23 cellular contexts compared by ENCODE assay signal in the genomic region with DNA sequence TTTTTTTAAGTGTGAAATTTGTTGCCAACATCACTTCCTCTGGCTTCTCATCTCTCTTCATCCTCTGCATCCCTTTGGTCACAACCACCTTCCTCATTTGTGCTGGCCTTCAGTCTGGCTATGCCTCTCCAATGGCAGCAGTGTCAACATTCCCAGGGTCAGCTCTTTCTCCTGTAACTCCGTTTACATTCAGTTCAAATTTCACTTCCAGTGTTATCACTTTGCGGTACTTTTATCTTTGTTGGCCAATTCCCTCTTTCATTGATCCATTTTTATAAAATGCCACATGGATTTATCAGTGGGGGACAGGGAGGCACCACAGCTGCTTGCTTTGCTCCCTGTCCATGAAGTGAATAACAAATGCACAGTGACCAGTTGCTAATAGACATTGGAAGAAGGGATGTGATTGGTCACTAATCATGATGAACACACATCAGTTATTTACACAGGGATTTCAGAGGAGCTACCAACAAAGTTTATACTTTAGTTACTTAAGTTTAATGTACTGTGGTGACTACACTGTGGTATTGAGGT.
A peak's percentile ranks its signal among the peaks of the same experiment; 100 is the strongest.
DNase-seq lines count a peak whose midpoint lies in the region; ATAC-seq and TF ChIP-seq lines count a peak whose summit lies in the region.
"Had no signal": no experiment of that assay in that cellular context is flagged by ENCODE, and none has a peak within 500 bp of the region (broad histone marks: within the 10 kb centered on the region; RNA-seq: fewer than 3 reads in every experiment).

No MANE protein-coding gene starts in this region.

- peak overlapping the region; percentile 67 for H3K4me2 ChIP-seq in IMR-90 (ENCODE audit: low read depth, low read length)
- H3K4me2 ChIP-seq in mesenchymal stem cell (ENCODE audit: low read length, poor library complexity, severe bottlenecking), result no peak overlapping the region

- H2BK15ac ChIP-seq in IMR-90 (ENCODE audit: low read depth, low read length), result no peak overlapping the region
- H2BK15ac ChIP-seq in mesenchymal stem cell (ENCODE audit: low read depth, poor library complexity, severe bottlenecking), result no peak overlapping the region

- peak in 1 of 2 experiments; percentile 32 for DNase-seq in Caco-2
- peak; percentile 82 for DNase-seq in IMR-90
- DNase-seq in astrocyte of the hippocampus (ENCODE audit: low read depth, low spot score), result peak; percentile 32
- DNase-seq in mesenchymal stem cell, result peak; percentile 52
- DNase-seq in activated naive CD4-positive, alpha-beta T cell treated with anti-CD3 and anti-CD28 coated beads for 36 hours, result no peak
- no peak for DNase-seq in AML-193 (lab: John Stamatoyannopoulos, UW)
- DNase-seq in esophagus muscularis mucosa (ENCODE audit: extremely low spot score), result no peak
- DNase-seq: ACHN; effector memory CD4-positive, alpha-beta T cell; GF-D8; glutamatergic neuron; naive B cell; NCI-H1436; NCI-H2171; NCI-H524 treated with DMSO at 0.1 percent for 48 hours; right cardiac atrium; T-helper 2 cell; trophoblast cell had no signal

- H3K9ac ChIP-seq in IMR-90 (ENCODE audit: low read depth, low read length), result no peak overlapping the region
- no peak overlapping the region for H3K9ac ChIP-seq in mesenchymal stem cell (ENCODE audit: low read length)

- H3K4ac ChIP-seq in IMR-90 (ENCODE audit: low read depth, low read length) (no peak overlapping the region), mesenchymal stem cell (ENCODE audit: low read depth in 1 of 2, low read length in 2 of 2) (no peak overlapping the region)

- POLR2A ChIA-PET in Caco-2 (lab: Charles Lee) (no interaction called here), IMR-90 (lab: Charles Lee; ENCODE audit: unreplicated experiment) (no interaction called here)

- H3K23ac ChIP-seq in IMR-90 (ENCODE audit: low read depth, low read length), result no peak overlapping the region
- no peak overlapping the region for H3K23ac ChIP-seq in mesenchymal stem cell (ENCODE audit: low read length in 2 of 2)

- H2AK5ac ChIP-seq in IMR-90 (ENCODE audit: low read depth, low read length), result no peak overlapping the region
- peak overlapping the region; percentile 16 for H2AK5ac ChIP-seq in mesenchymal stem cell (ENCODE audit: low read length, severe bottlenecking)

- WGBS in IMR-90 (ENCODE audit: extremely low coverage in 2 of 2, insufficient read length in 1 of 2), 2 experiments, result 17% methylated on average over 1 of the region's 2 CpGs; no CpG with 5 or more reads in 1 of the 2 experiments
- 93% methylated on average over 2 of the region's 2 CpGs for WGBS in mesenchymal stem cell
- WGBS in esophagus muscularis mucosa, result 81% methylated on average over 2 of the region's 2 CpGs

- H2BK20ac ChIP-seq in IMR-90 (ENCODE audit: low read depth, low read length), result no peak overlapping the region

- H2AK9ac ChIP-seq in IMR-90 (replicated peaks; ENCODE audit: low read depth, low read length, poor library complexity), result no peak overlapping the region

- intact Hi-C loops in Caco-2 (cut with micrococcal nuclease; ENCODE audit: unreplicated experiment), result no loop called here
- intact Hi-C loops in IMR-90 (cut with micrococcal nuclease), result no loop called here
- intact Hi-C loops in activated naive CD4-positive, alpha-beta T cell treated with anti-CD3 and anti-CD28 coated beads for 36 hours (cut with micrococcal nuclease), result no loop called here
- intact Hi-C loops in esophagus muscularis mucosa (cut with DNase I), result no loop called here

- no peak overlapping the region for H3K56ac ChIP-seq in IMR-90 (ENCODE audit: extremely low read depth, insufficient read depth, low read length)

- H3K4me3 ChIP-seq in Caco-2 (ENCODE audit: low read depth, low read length) (no peak overlapping the region), IMR-90 (ENCODE audit: insufficient read depth, low read depth, low read length) (no peak overlapping the region), mesenchymal stem cell (ENCODE audit: insufficient read depth in 1 of 2, low read depth in 1 of 2, low read length in 2 of 2) (no peak overlapping the region), esophagus muscularis mucosa (no peak overlapping the region)

- H3K36me3 Mint-ChIP-seq in Caco-2 (ENCODE audit: insufficient read depth, unreplicated experiment), result peaks cover 6% of the 10 kb centered on the region
- H3K36me3 Mint-ChIP-seq in activated naive CD4-positive, alpha-beta T cell treated with anti-CD3 and anti-CD28 coated beads for 36 hours (ENCODE audit: low read depth), result peaks cover 21% of the 10 kb centered on the region

- in situ Hi-C loops in IMR-90 (cut with MboI; ENCODE audit: low sequenced_read_pairs), result no loop called here

- H4K91ac ChIP-seq in IMR-90 (ENCODE audit: insufficient read depth, low read depth, low read length) (no peak overlapping the region), mesenchymal stem cell (ENCODE audit: low read length) (no peak overlapping the region)

- peak overlapping the region; percentile 11 for H3K4me3 Mint-ChIP-seq in Caco-2 (ENCODE audit: unreplicated experiment)
- no peak overlapping the region for H3K4me3 Mint-ChIP-seq in activated naive CD4-positive, alpha-beta T cell treated with anti-CD3 and anti-CD28 coated beads for 36 hours
- H3K4me3 Mint-ChIP-seq: activated naive CD8-positive, alpha-beta T cell; activated T-helper 17 cell treated with anti-CD3 and anti-CD28 coated beads, Interleukin-2, amount 50 U/mL, for 72 hours had no signal

- peaks cover 10% of the 10 kb centered on the region for H3K4me1 ChIP-seq in Caco-2
- H3K4me1 ChIP-seq in IMR-90 (ENCODE audit: control insufficient read depth, insufficient read depth, low read length), result peaks cover 4% of the 10 kb centered on the region
- peaks cover 5% of the 10 kb centered on the region for H3K4me1 ChIP-seq in mesenchymal stem cell (ENCODE audit: control insufficient read depth, insufficient read depth, low read depth, low read length)
- no peaks in the 10 kb centered on the region for H3K4me1 ChIP-seq in esophagus muscularis mucosa

- dilution Hi-C loops in IMR-90 (cut with HindIII; ENCODE audit: low sequenced_read_pairs, unreplicated experiment), result no loop called here

- ATAC-seq in IMR-90 (ENCODE audit: low read depth) (peak; percentile 95), HG03469 (IDR thresholded peaks at IDR 0.05; ENCODE audit: unreplicated experiment) (no peak)
- ATAC-seq: activated T-helper 17 cell treated with anti-CD3 and anti-CD28 coated beads, Interleukin-2, amount 50 U/mL, for 72 hours; esophagus mucosa; HCT116; right cardiac atrium had no signal

- H2BK120ac ChIP-seq in IMR-90 (ENCODE audit: low read depth, low read length) (no peak overlapping the region), mesenchymal stem cell (ENCODE audit: low read depth, low read length) (no peak overlapping the region)

- H3K18ac ChIP-seq in IMR-90 (ENCODE audit: low read depth, low read length), result no peak overlapping the region
- H3K18ac ChIP-seq in mesenchymal stem cell (ENCODE audit: low read depth in 1 of 2, low read length in 2 of 2), result no peak overlapping the region

- BruUV-seq in Caco-2 (replicated peaks; lab: Mats Ljungman, UMichigan) (no TSS peak), IMR-90 (replicated peaks; lab: Mats Ljungman, UMichigan) (no TSS peak)

- CTCF ChIA-PET in Caco-2 (lab: Charles Lee), result no interaction called here
- CTCF ChIA-PET in IMR-90 (lab: Yijun Ruan, JAX), result no interaction called here
- CTCF ChIA-PET in activated naive CD4-positive, alpha-beta T cell treated with anti-CD3 and anti-CD28 coated beads for 36 hours (lab: Charles Lee), result no interaction called here

- H4K8ac ChIP-seq in IMR-90 (ENCODE audit: low read depth in 2 of 2, low read length in 2 of 2) (no peak overlapping the region), mesenchymal stem cell (ENCODE audit: low read length) (no peak overlapping the region)

- peak overlapping the region; percentile 4 for H3K27ac Mint-ChIP-seq in Caco-2 (ENCODE audit: unreplicated experiment)
- no peak overlapping the region for H3K27ac Mint-ChIP-seq in activated naive CD4-positive, alpha-beta T cell treated with anti-CD3 and anti-CD28 coated beads for 36 hours
- H3K27ac Mint-ChIP-seq: activated naive CD8-positive, alpha-beta T cell; activated T-helper 17 cell treated with anti-CD3 and anti-CD28 coated beads, Interleukin-2, amount 50 U/mL, for 72 hours; naive B cell had no signal

- H3K9me1 ChIP-seq in IMR-90 (ENCODE audit: insufficient read depth, low read length), result peaks cover 4% of the 10 kb centered on the region; the same call in 1 of the 2 replicates

- no peak for TF ChIP-seq POLR2A in IMR-90 (IDR thresholded peaks at IDR 0.05; ENCODE audit: low read depth, low read length)
- TF ChIP-seq POLR2A in esophagus muscularis mucosa (IDR thresholded peaks at IDR 0.05; ENCODE audit: low read depth), result no peak

- H2BK5ac ChIP-seq in IMR-90 (ENCODE audit: low read depth, low read length, poor library complexity, severe bottlenecking), result no peak overlapping the region
- H2BK5ac ChIP-seq in mesenchymal stem cell (ENCODE audit: low read depth, low read length, poor library complexity, severe bottlenecking), result no peak overlapping the region

- H3K27me3 ChIP-seq in Caco-2 (replicated peaks; ENCODE audit: control insufficient read depth, insufficient read depth, low read length) (no peaks in the 10 kb centered on the region), IMR-90 (ENCODE audit: control insufficient read depth, insufficient read depth, low read length) (no peaks in the 10 kb centered on the region), mesenchymal stem cell (ENCODE audit: control insufficient read depth in 1 of 2, insufficient read depth in 1 of 2, low read length in 2 of 2) (no peaks in the 10 kb centered on the region), esophagus muscularis mucosa (no peaks in the 10 kb centered on the region)

- TF ChIP-seq RAD21 in IMR-90 (IDR thresholded peaks at IDR 0.05; ENCODE audit: low read length), result no peak

- no peaks in the 10 kb centered on the region for H3K9me3 Mint-ChIP-seq in Caco-2 (ENCODE audit: unreplicated experiment)
- no peaks in the 10 kb centered on the region for H3K9me3 Mint-ChIP-seq in activated naive CD4-positive, alpha-beta T cell treated with anti-CD3 and anti-CD28 coated beads for 36 hours
- H3K9me3 Mint-ChIP-seq: activated T-helper 17 cell treated with anti-CD3 and anti-CD28 coated beads, Interleukin-2, amount 50 U/mL, for 72 hours; naive B cell had no signal

- H3K79me1 ChIP-seq in IMR-90 (ENCODE audit: low read depth in 1 of 2, low read length in 2 of 2) (no peaks in the 10 kb centered on the region; a peak in 1 of 4 replicates), mesenchymal stem cell (replicated peaks; ENCODE audit: low read length, poor library complexity, severe bottlenecking) (peaks cover 6% of the 10 kb centered on the region)

- H3K9me3 ChIP-seq in Caco-2, result no peaks in the 10 kb centered on the region
- no peaks in the 10 kb centered on the region for H3K9me3 ChIP-seq in IMR-90 (ENCODE audit: control insufficient read depth, insufficient read depth, low read length)
- no peaks in the 10 kb centered on the region for H3K9me3 ChIP-seq in mesenchymal stem cell (ENCODE audit: control insufficient read depth, low read length)
- H3K9me3 ChIP-seq in esophagus muscularis mucosa, result no peaks in the 10 kb centered on the region

- TF ChIP-seq EP300 in esophagus muscularis mucosa (IDR thresholded peaks at IDR 0.05), result no peak

- no peak overlapping the region for H2BK12ac ChIP-seq in mesenchymal stem cell (ENCODE audit: low read length in 2 of 2)

- H4K5ac ChIP-seq in IMR-90 (ENCODE audit: low read depth, low read length), result no peak overlapping the region

- peaks cover 4% of the 10 kb centered on the region; the same call in 1 of the 2 replicates for H4K20me1 ChIP-seq in IMR-90 (ENCODE audit: insufficient read depth, low read length)

- peaks cover 14% of the 10 kb centered on the region for H3K4me1 Mint-ChIP-seq in Caco-2 (ENCODE audit: low read depth, unreplicated experiment)
- no peaks in the 10 kb centered on the region for H3K4me1 Mint-ChIP-seq in activated naive CD4-positive, alpha-beta T cell treated with anti-CD3 and anti-CD28 coated beads for 36 hours (ENCODE audit: low read depth)
- H3K4me1 Mint-ChIP-seq: activated T-helper 17 cell treated with anti-CD3 and anti-CD28 coated beads, Interleukin-2, amount 50 U/mL, for 72 hours; naive B cell had no signal

- H3K27ac ChIP-seq in IMR-90 (ENCODE audit: insufficient read depth, low read length), result no peak overlapping the region
- H3K27ac ChIP-seq in mesenchymal stem cell (ENCODE audit: low read length, poor library complexity, severe bottlenecking), result peak overlapping the region; percentile 5
- H3K27ac ChIP-seq in esophagus muscularis mucosa (replicated peaks in 1 of 4), result no peak overlapping the region

- no peak for TF ChIP-seq CTCF in Caco-2 (IDR thresholded peaks at IDR 0.05; ENCODE audit: insufficient read depth in 1 of 2, low read depth in 1 of 2, low read length in 1 of 2, severe bottlenecking in 1 of 2, unreplicated experiment in 1 of 2)
- no peak for TF ChIP-seq CTCF in IMR-90 (conservative IDR thresholded peaks at IDR 0.05; ENCODE audit: low read depth, low read length)
- no peak for TF ChIP-seq CTCF in esophagus muscularis mucosa (IDR thresholded peaks at IDR 0.05)

- no peaks in the 10 kb centered on the region for H3K27me3 Mint-ChIP-seq in Caco-2 (ENCODE audit: insufficient read depth, unreplicated experiment)
- H3K27me3 Mint-ChIP-seq in activated naive CD4-positive, alpha-beta T cell treated with anti-CD3 and anti-CD28 coated beads for 36 hours (ENCODE audit: low read depth), result no peaks in the 10 kb centered on the region
- H3K27me3 Mint-ChIP-seq: activated naive CD8-positive, alpha-beta T cell; activated T-helper 17 cell treated with anti-CD3 and anti-CD28 coated beads, Interleukin-2, amount 50 U/mL, for 72 hours; naive B cell had no signal

- H3K14ac ChIP-seq in IMR-90 (replicated peaks; ENCODE audit: low read depth, low read length) (no peak overlapping the region), mesenchymal stem cell (ENCODE audit: low read length in 2 of 2) (no peak overlapping the region)

- H2AFZ ChIP-seq in IMR-90 (replicated peaks; ENCODE audit: low read length, poor library complexity), result no peak overlapping the region
- H2AFZ ChIP-seq in mesenchymal stem cell (ENCODE audit: low read depth, low read length), result no peak overlapping the region

- H3K36me3 ChIP-seq in Caco-2 (ENCODE audit: control insufficient read depth, insufficient read depth, low read length), result peaks cover 1% of the 10 kb centered on the region; the same call in 1 of the 2 replicates
- H3K36me3 ChIP-seq in IMR-90 (ENCODE audit: control insufficient read depth, insufficient read depth, low read length), result no peaks in the 10 kb centered on the region
- peaks cover 5 to 21% of the 10 kb centered on the region in 2 experiments for H3K36me3 ChIP-seq in mesenchymal stem cell (ENCODE audit: control insufficient read depth in 1 of 2, insufficient read depth in 2 of 2, low read depth in 1 of 2, low read length in 2 of 2)
- H3K36me3 ChIP-seq in esophagus muscularis mucosa, result peaks cover 0 to 25% (median 9%) of the 10 kb centered on the region in 4 donors

Comparison
In these comparisons a context has a peak if more than half of its experiments do, and no peak if none do; other contexts are left out.
1. DNase-seq: peak in IMR-90 (single experiment), astrocyte of the hippocampus (single experiment) and mesenchymal stem cell (single experiment); none in activated naive CD4-positive, alpha-beta T cell treated with anti-CD3 and anti-CD28 coated beads for 36 hours (single experiment), AML-193 (0 of 2) and esophagus muscularis mucosa (single experiment).